ENCODE assay signal across 11 cellular contexts in the genomic region with DNA sequence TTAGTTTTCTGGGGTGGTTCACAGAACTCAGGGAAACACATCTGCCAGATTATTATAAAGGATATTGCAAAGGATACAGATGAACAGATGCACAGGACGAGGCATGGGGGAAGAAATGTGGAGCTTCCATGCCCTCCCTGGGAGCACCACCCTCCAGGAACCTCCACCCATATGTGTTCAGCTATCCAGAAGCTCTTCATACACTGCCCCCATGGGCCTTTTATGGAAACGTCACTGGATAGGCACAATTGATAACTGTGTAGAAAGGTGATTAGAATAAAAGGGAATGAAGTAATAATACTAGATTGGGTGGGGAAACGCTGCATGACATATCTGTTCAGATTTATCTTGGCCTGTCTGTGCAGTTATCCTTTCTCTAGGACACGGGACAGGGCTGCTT.
"Had no signal": no experiment of that assay in that cellular context is flagged by ENCODE, and none has a peak within 500 bp of the region (broad histone marks: within the 10 kb centered on the region; RNA-seq: fewer than 3 reads in every experiment).

No MANE protein-coding gene starts in this region.

- H3K4me3 ChIP-seq: GM23248 had no signal

- ATAC-seq: HepG2 had no signal

- H3K4me2 ChIP-seq: KMS-11 had no signal

- H3K27ac Mint-ChIP-seq: HFFc6, IgD-negative memory B cell had no signal

- H2AFZ ChIP-seq: GM23248 had no signal

- DNase-seq: GM23248, GOT3, H7, HCEC 1CT, HFFc6, Karpas-422, KBM-7 had no signal

- H3K4me3 Mint-ChIP-seq: HFFc6 had no signal

- FAIRE-seq: HepG2 had no signal

- H3K27me3 Mint-ChIP-seq: IgD-negative memory B cell had no signal

- H3K9ac ChIP-seq: GM23248, KMS-11 had no signal

- H3K27ac ChIP-seq: GM23248, HL-60, KMS-11 had no signal
